ENCODE assay signal across 1 cellular context in genomic region chr17:75901727-75902126, GRCh38.
TF ChIP-seq lines count a peak whose summit lies in the region.

No MANE protein-coding gene starts in this region.

TF ChIP-seq in K562, 482 proteins besides CTCF, POLR2A, EP300 and RAD21:
- TF ChIP-seq, protein P1, sequence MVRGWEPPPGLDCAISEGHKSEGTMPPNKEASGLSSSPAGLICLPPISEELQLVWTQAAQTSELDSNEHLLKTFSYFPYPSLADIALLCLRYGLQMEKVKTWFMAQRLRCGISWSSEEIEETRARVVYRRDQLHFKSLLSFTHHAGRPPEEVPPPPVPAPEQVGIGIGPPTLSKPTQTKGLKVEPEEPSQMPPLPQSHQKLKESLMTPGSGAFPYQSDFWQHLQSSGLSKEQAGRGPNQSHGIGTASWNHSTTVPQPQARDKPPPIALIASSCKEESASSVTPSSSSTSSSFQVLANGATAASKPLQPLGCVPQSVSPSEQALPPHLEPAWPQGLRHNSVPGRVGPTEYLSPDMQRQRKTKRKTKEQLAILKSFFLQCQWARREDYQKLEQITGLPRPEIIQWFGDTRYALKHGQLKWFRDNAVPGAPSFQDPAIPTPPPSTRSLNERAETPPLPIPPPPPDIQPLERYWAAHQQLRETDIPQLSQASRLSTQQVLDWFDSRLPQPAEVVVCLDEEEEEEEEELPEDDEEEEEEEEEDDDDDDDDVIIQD (CRISPR knock-in tag; IDR thresholded peaks at IDR 0.05), result no peak
- TF ChIP-seq PHF20 (IDR thresholded peaks at IDR 0.05; ENCODE audit: partially characterized antibody) (no peak), NCOA1 (IDR thresholded peaks at IDR 0.05; ENCODE audit: low read depth) (no peak), ZBTB33 (CRISPR knock-in tag; IDR thresholded peaks at IDR 0.05) (no peak), RCOR1 (IDR thresholded peaks at IDR 0.05; ENCODE audit: borderline replicate concordance in 1 of 2, low read depth in 2 of 2, low read length in 2 of 2) (no peak), RBFOX2 (IDR thresholded peaks at IDR 0.05; ENCODE audit: low read depth, low read length) (peak; percentile 41; the same call in 1 of the 2 replicates), CLOCK (CRISPR knock-in tag; IDR thresholded peaks at IDR 0.05; ENCODE audit: borderline replicate concordance) (no peak)
